ENCODE assay signal across 1 cellular context in genomic region chrX:85996555-85996954, GRCh38.
TF ChIP-seq lines count a peak whose summit lies in the region.

No MANE protein-coding gene starts in this region.

TF ChIP-seq in SK-N-SH treated with all-trans-retinoic acid at 6 μM for 48 hours, 23 proteins besides CTCF, POLR2A, EP300 and RAD21 (continued from another document):
- TF ChIP-seq TSHZ2 (CRISPR knock-in tag; IDR thresholded peaks at IDR 0.05) (no peak), BACH2 (CRISPR knock-in tag; IDR thresholded peaks at IDR 0.05; ENCODE audit: borderline replicate concordance) (no peak), SNAI2 (CRISPR knock-in tag; IDR thresholded peaks at IDR 0.05) (no peak), TOX (CRISPR knock-in tag; IDR thresholded peaks at IDR 0.05; ENCODE audit: borderline replicate concordance) (no peak), ARNTL (CRISPR knock-in tag; IDR thresholded peaks at IDR 0.05; ENCODE audit: borderline replicate concordance, low read depth) (no peak), ISL1 (CRISPR knock-in tag; IDR thresholded peaks at IDR 0.05) (no peak), ZFP3 (CRISPR knock-in tag; IDR thresholded peaks at IDR 0.05) (no peak), ZNF8 (CRISPR knock-in tag; IDR thresholded peaks at IDR 0.05) (no peak), ZC3H10 (CRISPR knock-in tag; IDR thresholded peaks at IDR 0.05) (no peak), ZNF70 (CRISPR knock-in tag; IDR thresholded peaks at IDR 0.05) (no peak), PPARA (CRISPR knock-in tag; IDR thresholded peaks at IDR 0.05; ENCODE audit: borderline replicate concordance) (no peak), PATZ1 (CRISPR knock-in tag; IDR thresholded peaks at IDR 0.05; ENCODE audit: borderline replicate concordance) (no peak), ZFP30 (CRISPR knock-in tag; IDR thresholded peaks at IDR 0.05) (no peak), ZNF565 (CRISPR knock-in tag; conservative IDR thresholded peaks at IDR 0.05; ENCODE audit: low read depth) (no peak), CSRNP3 (CRISPR knock-in tag; IDR thresholded peaks at IDR 0.05) (no peak), OSR1 (CRISPR knock-in tag; IDR thresholded peaks at IDR 0.05) (no peak), CSDC2 (CRISPR knock-in tag; IDR thresholded peaks at IDR 0.05) (no peak)
